ENCODE assay signal across 25 cellular contexts in genomic region chr1:167322483-167322882, GRCh38.
"Had no signal": no experiment of that assay in that cellular context is flagged by ENCODE, and none has a peak within 500 bp of the region (broad histone marks: within the 10 kb centered on the region; RNA-seq: fewer than 3 reads in every experiment).

No MANE protein-coding gene starts in this region.

- FAIRE-seq: HTR-8/SVneo had no signal

- H3K27ac ChIP-seq: HL-60, KMS-11, RWPE1 had no signal

- H3K9ac ChIP-seq: KMS-11, SK-N-SH had no signal

- ATAC-seq: Panc1, PC-3, T-cell had no signal

- H3K4me2 ChIP-seq: KMS-11, SK-N-SH had no signal

- DNase-seq: IMR-90; Kasumi-1; MM.1S; NCI-H1092 treated with DMSO at 0.1 percent for 48 hours; NCI-H1436; NCI-H2029; NCI-H2081 treated with DMSO at 0.1 percent for 48 hours; NCI-H2171; NCI-H226; NCI-H446; NCI-H510A; NCI-H524 treated with DMSO at 0.1 percent for 48 hours; NCI-H69; NCI-H774; NK-92 treated with Interleukin-12 subunit alpha and Interleukin-12 subunit beta, amount 100 ng/mL, for 24 hours; PC-3; SHP77; SK-N-SH; SW 1271; T-cell had no signal
